ENCODE assay signal across 9 cellular contexts in genomic region chr14:92540472-92541048, GRCh38. TPM values are rescaled to one million over a fixed set of nuclear protein-coding genes. Genes with fewer than 3 reads are reported as not detected.
DNase-seq lines count a peak whose midpoint lies in the region; ATAC-seq and TF ChIP-seq lines count a peak whose summit lies in the region.
"Had no signal": no experiment of that assay in that cellular context is flagged by ENCODE, and none has a peak within 500 bp of the region (broad histone marks: within the 10 kb centered on the region; RNA-seq: fewer than 3 reads in every experiment).

No MANE protein-coding gene starts in this region.

- no peaks in the 10 kb centered on the region for H3K36me3 ChIP-seq in heart left ventricle

- TF ChIP-seq POLR2A in heart left ventricle (IDR thresholded peaks at IDR 0.05), result no peak

- DNase-seq in DMS79 treated with DMSO at 0.1 percent for 48 hours (lab: John Stamatoyannopoulos, UW) (peak; percentile 45), DMS79 (lab: John Stamatoyannopoulos, UW) (no peak), heart left ventricle (peak; percentile 93 to 96 (median 94)), renal cortical epithelial cell (ENCODE audit: low read depth) (peak; percentile 97), NCI-H1417 treated with DMSO at 0.1 percent for 48 hours (lab: John Stamatoyannopoulos, UW) (no peak)
- DNase-seq in stimulated activated CD4-positive, alpha-beta T cell treated with anti-CD3 and anti-CD28 coated beads, Interleukin-2, amount 100 ng/mL, for 48 hours, result no peak

- no peak for TF ChIP-seq CTCF in heart left ventricle (IDR thresholded peaks at IDR 0.05)

- no peaks in the 10 kb centered on the region for H3K27me3 ChIP-seq in heart left ventricle

- no peaks in the 10 kb centered on the region for H3K36me3 Mint-ChIP-seq in activated naive CD8-positive, alpha-beta T cell

- H3K4me3 Mint-ChIP-seq in activated naive CD8-positive, alpha-beta T cell, result peak overlapping the region; percentile 22

- WGBS in heart left ventricle, 4 donors, result 5 to 24% (median 10%) methylated on average over 4 to 6 of the region's 6 CpGs

- H3K27ac ChIP-seq in heart left ventricle, result peak overlapping the region; percentile 67 to 96 (median 87)
- H3K27ac ChIP-seq: 22Rv1 had no signal

- no peaks in the 10 kb centered on the region for H3K9me3 Mint-ChIP-seq in activated naive CD8-positive, alpha-beta T cell (ENCODE audit: low read depth)

- peaks cover 10 to 46% (median 28%) of the 10 kb centered on the region in 12 donors for H3K4me1 ChIP-seq in heart left ventricle

- intact Hi-C loops in heart left ventricle (cut with DNase I), result loop anchor here in 3 of 10 donors (10.0 kb wide), 1 partner anchor 86 kb away; no protein-coding TSS in a partner anchor

- peak overlapping the region; percentile 85 for H3K27ac Mint-ChIP-seq in activated naive CD8-positive, alpha-beta T cell

- no peaks in the 10 kb centered on the region for H3K27me3 Mint-ChIP-seq in activated naive CD8-positive, alpha-beta T cell

- H3K4me3 ChIP-seq in heart left ventricle, result peak overlapping the region in 3 of 12 donors; percentile 10 to 26 (median 14)

- H3K9me3 ChIP-seq in heart left ventricle, result peaks cover 0 to 6% (median 0%) of the 10 kb centered on the region in 12 donors

- peak; percentile 91 to 97 (median 96) for ATAC-seq in heart left ventricle
- ATAC-seq in HG03520 (IDR thresholded peaks at IDR 0.05; ENCODE audit: unreplicated experiment), result no peak

- peaks cover 68% of the 10 kb centered on the region for H3K4me1 Mint-ChIP-seq in activated naive CD8-positive, alpha-beta T cell (ENCODE audit: low read depth)

RNA-seq across cellular contexts. Expression of gene RIN3, which starts 27.0 kb away (rescaled TPM):
- total RNA-seq in heart left ventricle (10 to 100 TPM in 8 of 9 donors, 1 to 10 TPM in 1; 9.7 to 37.0 (median 14.6) TPM), renal cortical epithelial cell (2.1 and 8.5 TPM in 2 replicates)
- polyA plus RNA-seq in heart left ventricle, result 1 to 10 TPM; 8.6 to 8.7 TPM

Comparison
In these comparisons a context has a peak if more than half of its experiments do, and no peak if none do; other contexts are left out.
1. DNase-seq: peak in DMS79 treated with DMSO at 0.1 percent for 48 hours (single experiment), heart left ventricle (5 of 5) and renal cortical epithelial cell (single experiment); none in DMS79 (single experiment), NCI-H1417 treated with DMSO at 0.1 percent for 48 hours (single experiment) and stimulated activated CD4-positive, alpha-beta T cell treated with anti-CD3 and anti-CD28 coated beads, Interleukin-2, amount 100 ng/mL, for 48 hours (0 of 2).